Comparison of ENCODE assay signal across 8 cellular contexts in genomic region chr6:30646450-30647038, GRCh38. TPM values are rescaled to one million over a fixed set of nuclear protein-coding genes. Genes with fewer than 3 reads are reported as not detected.
DNase-seq lines count a peak whose midpoint lies in the region; ATAC-seq and TF ChIP-seq lines count a peak whose summit lies in the region.

No MANE protein-coding gene starts in this region.

- H3K27me3 ChIP-seq in BJ (ENCODE audit: control insufficient read depth, insufficient read depth, low read length): no peaks in the 10 kb centered on the region
- H3K27me3 ChIP-seq in dorsolateral prefrontal cortex: no peaks in the 10 kb centered on the region
- H3K27me3 ChIP-seq in mesenchymal stem cell (ENCODE audit: control insufficient read depth in 1 of 2, insufficient read depth in 1 of 2, low read length in 2 of 2): no peaks in the 10 kb centered on the region

- no peak overlapping the region for H2BK5ac ChIP-seq in mesenchymal stem cell (ENCODE audit: low read depth, low read length, poor library complexity, severe bottlenecking)

- H3K4me2 ChIP-seq in mesenchymal stem cell (ENCODE audit: low read length, poor library complexity, severe bottlenecking): peak overlapping the region; percentile 56

- H2AK5ac ChIP-seq in mesenchymal stem cell (ENCODE audit: low read length, severe bottlenecking): no peak overlapping the region

- H3K23ac ChIP-seq in mesenchymal stem cell (ENCODE audit: low read length in 2 of 2): no peak overlapping the region

- H3K79me1 ChIP-seq in mesenchymal stem cell (replicated peaks; ENCODE audit: low read length, poor library complexity, severe bottlenecking): peaks cover 33% of the 10 kb centered on the region

- peak overlapping the region; percentile 42 to 99 (median 96) for H3K27ac ChIP-seq in dorsolateral prefrontal cortex
- H3K27ac ChIP-seq in mesenchymal stem cell (ENCODE audit: low read length, poor library complexity, severe bottlenecking): no peak overlapping the region

- H2BK15ac ChIP-seq in mesenchymal stem cell (ENCODE audit: low read depth, poor library complexity, severe bottlenecking): no peak overlapping the region

- no peaks in the 10 kb centered on the region for H3K9me3 ChIP-seq in mesenchymal stem cell (ENCODE audit: control insufficient read depth, low read length)

- H3K9ac ChIP-seq in mesenchymal stem cell (ENCODE audit: low read length): peak overlapping the region; percentile 75

- peak; percentile 34 for ATAC-seq in HG02938 (IDR thresholded peaks at IDR 0.05; ENCODE audit: unreplicated experiment)

- no peak overlapping the region for H4K8ac ChIP-seq in mesenchymal stem cell (ENCODE audit: low read length)

- H2AFZ ChIP-seq in mesenchymal stem cell (ENCODE audit: low read depth, low read length): no peak overlapping the region

- no peak overlapping the region for H2BK12ac ChIP-seq in mesenchymal stem cell (ENCODE audit: low read length in 2 of 2)

- no peak overlapping the region for H3K4ac ChIP-seq in mesenchymal stem cell (ENCODE audit: low read depth in 1 of 2, low read length in 2 of 2)

- CTCF ChIA-PET in BJ (lab: Yijun Ruan, JAX): no interaction called here

- H4K91ac ChIP-seq in mesenchymal stem cell (ENCODE audit: low read length): no peak overlapping the region

- intact Hi-C loops in dorsolateral prefrontal cortex (cut with DNase I): loop anchor here in 1 of 2 donors (2.0 kb wide), 2 partner anchors 26 to 30 kb away; partner anchors contain the start of genes DHX16, MRPS18B and PPP1R10

- no peak overlapping the region for H2BK120ac ChIP-seq in mesenchymal stem cell (ENCODE audit: low read depth, low read length)

- H3K4me1 ChIP-seq in mesenchymal stem cell (ENCODE audit: control insufficient read depth, insufficient read depth, low read depth, low read length): peaks cover 3% of the 10 kb centered on the region

- no peak overlapping the region for H3K18ac ChIP-seq in mesenchymal stem cell (ENCODE audit: low read depth in 1 of 2, low read length in 2 of 2)

- no peak for DNase-seq in BJ (ENCODE audit: low read depth)
- DNase-seq in T-helper 9 cell: peak; percentile 88
- peak; percentile 50 to 96 (median 94) for DNase-seq in dorsolateral prefrontal cortex
- no peak for DNase-seq in mesenchymal stem cell
- DNase-seq in stimulated activated CD8-positive, alpha-beta memory T cell treated with anti-CD3 and anti-CD28 coated beads, Interleukin-4, amount 100 ng/mL, for 48 hours: peak; percentile 94
- no peak for DNase-seq in HT-29 (ENCODE audit: low spot score)
- DNase-seq in GF-D8 (lab: John Stamatoyannopoulos, UW): no peak

- TF ChIP-seq CTCF in BJ (IDR thresholded peaks at IDR 0.05; ENCODE audit: insufficient read depth, low read depth, low read length) (no peak), dorsolateral prefrontal cortex (IDR thresholded peaks at IDR 0.05 in 54 of 56, conservative IDR thresholded peaks at IDR 0.05 in 2 of 56; ENCODE audit: low read depth in 1 of 56, partially characterized antibody in 56 of 56) (peak in 21 of 56 donors; percentile 7 to 55 (median 25))

- peak overlapping the region; percentile 94 for H3K4me3 ChIP-seq in BJ (ENCODE audit: low read depth, low read length)
- H3K4me3 ChIP-seq in dorsolateral prefrontal cortex: peak overlapping the region; percentile 58 to 100 (median 94)
- peak overlapping the region in 1 of 2 experiments; percentile 58 for H3K4me3 ChIP-seq in mesenchymal stem cell (ENCODE audit: insufficient read depth in 1 of 2, low read depth in 1 of 2, low read length in 2 of 2)

- WGBS in mesenchymal stem cell: 44% methylated on average over 14 of the region's 22 CpGs

- H3K36me3 ChIP-seq in BJ (ENCODE audit: control insufficient read depth, insufficient read depth, low read length) (no peaks in the 10 kb centered on the region; the same call in 1 of the 2 replicates), mesenchymal stem cell (ENCODE audit: control insufficient read depth in 1 of 2, insufficient read depth in 2 of 2, low read depth in 1 of 2, low read length in 2 of 2) (peaks cover 35 to 51% of the 10 kb centered on the region in 2 experiments)

- POLR2A ChIA-PET in BJ (lab: Charles Lee): interaction anchor here (0.6 kb wide), 2 partner anchors 31 to 77 kb away, joined by 6 to 9 read pairs; no protein-coding TSS in a partner anchor

- H3K14ac ChIP-seq in mesenchymal stem cell (ENCODE audit: low read length in 2 of 2): no peak overlapping the region

RNA-seq across cellular contexts. Expression of gene C6orf136, which starts 0.4 kb away (rescaled TPM):
- 5.4 and 6.0 TPM in 2 replicates for polyA plus RNA-seq in BJ (2011; rRNA removed)
- 8.1 and 13.6 TPM in 2 replicates for polyA minus RNA-seq in BJ (2011; rRNA and poly(A)+ RNA removed)
- total RNA-seq in dorsolateral prefrontal cortex: 100 to 1,000 TPM in 1 of 120 experiments, 10 to 100 TPM in 119; 30.6 to 105 (median 61.8) TPM
- 13.6 TPM for polyA plus RNA-seq in mesenchymal stem cell (2013, experiment 1 of 2)
- 14.4 TPM for polyA plus RNA-seq in mesenchymal stem cell (2013, experiment 2 of 2)
- 14.5 and 18.6 TPM in 2 replicates for total RNA-seq in HT-29 (2014; rRNA removed; shearing (Covaris generic))

RNA-seq across cellular contexts. Expression of gene ATAT1, which starts 19.9 kb away (rescaled TPM):
- 5.5 and 6.8 TPM in 2 replicates for polyA plus RNA-seq in BJ (2011; rRNA removed)
- polyA minus RNA-seq in BJ (2011; rRNA and poly(A)+ RNA removed): 6.5 and 6.9 TPM in 2 replicates
- total RNA-seq in dorsolateral prefrontal cortex: 10 to 100 TPM; 24.7 to 47.2 (median 35.8) TPM
- 14.3 TPM for polyA plus RNA-seq in mesenchymal stem cell (2013, experiment 1 of 2)
- 13.5 TPM for polyA plus RNA-seq in mesenchymal stem cell (2013, experiment 2 of 2)
- total RNA-seq in HT-29 (2014; rRNA removed; shearing (Covaris generic)): 8.3 and 9.2 TPM in 2 replicates

RNA-seq across cellular contexts. Expression of gene DHX16, which starts 26.3 kb away (rescaled TPM):
- 25.1 and 44.5 TPM in 2 replicates for polyA plus RNA-seq in BJ (2011; rRNA removed)
- polyA minus RNA-seq in BJ (2011; rRNA and poly(A)+ RNA removed): 26.6 and 33.1 TPM in 2 replicates
- total RNA-seq in dorsolateral prefrontal cortex: 10 to 100 TPM; 15.0 to 28.6 (median 22.7) TPM
- 18.7 TPM for polyA plus RNA-seq in mesenchymal stem cell (2013, experiment 1 of 2)
- 18.8 TPM for polyA plus RNA-seq in mesenchymal stem cell (2013, experiment 2 of 2)
- total RNA-seq in HT-29 (2014; rRNA removed; shearing (Covaris generic)): 43.2 and 43.8 TPM in 2 replicates

RNA-seq across cellular contexts. Expression of gene MRPS18B, which starts 28.9 kb away (rescaled TPM):
- 58.7 and 69.3 TPM in 2 replicates for polyA plus RNA-seq in BJ (2011; rRNA removed)
- polyA minus RNA-seq in BJ (2011; rRNA and poly(A)+ RNA removed): 32.8 and 53.6 TPM in 2 replicates
- 10 to 100 TPM; 25.2 to 53.5 (median 36.4) TPM for total RNA-seq in dorsolateral prefrontal cortex
- 38.7 TPM for polyA plus RNA-seq in mesenchymal stem cell (2013, experiment 1 of 2)
- 39.7 TPM for polyA plus RNA-seq in mesenchymal stem cell (2013, experiment 2 of 2)
- total RNA-seq in HT-29 (2014; rRNA removed; shearing (Covaris generic)): 55.4 and 66.8 TPM in 2 replicates

RNA-seq across cellular contexts. Expression of gene PPP1R10, which starts 29.5 kb away (rescaled TPM):
- 27.0 and 32.2 TPM in 2 replicates for polyA plus RNA-seq in BJ (2011; rRNA removed)
- 49.2 and 50.6 TPM in 2 replicates for polyA minus RNA-seq in BJ (2011; rRNA and poly(A)+ RNA removed)
- 100 to 1,000 TPM in 1 of 120 experiments, 10 to 100 TPM in 119; 42.2 to 100 (median 68.4) TPM for total RNA-seq in dorsolateral prefrontal cortex
- 55.9 TPM for polyA plus RNA-seq in mesenchymal stem cell (2013, experiment 1 of 2)
- 52.8 TPM for polyA plus RNA-seq in mesenchymal stem cell (2013, experiment 2 of 2)
- 50.3 and 51.5 TPM in 2 replicates for total RNA-seq in HT-29 (2014; rRNA removed; shearing (Covaris generic))

Comparison
In these comparisons a context has a peak if more than half of its experiments do, and no peak if none do; other contexts are left out.
1. DNase-seq: peak in T-helper 9 cell (single experiment), dorsolateral prefrontal cortex (10 of 10) and stimulated activated CD8-positive, alpha-beta memory T cell treated with anti-CD3 and anti-CD28 coated beads, Interleukin-4, amount 100 ng/mL, for 48 hours (single experiment); none in BJ (single experiment), mesenchymal stem cell (single experiment), HT-29 (single experiment) and GF-D8 (single experiment).